In genomic region chr3:176995946-176996345, GRCh38 we compare ENCODE assay signal across 11 cellular contexts.
"Had no signal": no experiment of that assay in that cellular context is flagged by ENCODE, and none has a peak within 500 bp of the region (broad histone marks: within the 10 kb centered on the region; RNA-seq: fewer than 3 reads in every experiment).

No MANE protein-coding gene starts in this region.

- ATAC-seq: GM23338, HCT116 had no signal

- H3K9me3 ChIP-seq: HAP-1 had no signal

- DNase-seq: GM23248, GOT3, H7, H9, HCEC 1CT, HFFc6 had no signal

- H3K4me1 ChIP-seq: HAP-1 had no signal

- FAIRE-seq: H1, H54 had no signal

- H3K4me3 ChIP-seq: GM23248, GM23338, HAP-1 had no signal

- H3K36me3 ChIP-seq: HAP-1 had no signal

- H3K27ac ChIP-seq: GM23248 had no signal
